24 cellular contexts compared by ENCODE assay signal in the genomic region with DNA sequence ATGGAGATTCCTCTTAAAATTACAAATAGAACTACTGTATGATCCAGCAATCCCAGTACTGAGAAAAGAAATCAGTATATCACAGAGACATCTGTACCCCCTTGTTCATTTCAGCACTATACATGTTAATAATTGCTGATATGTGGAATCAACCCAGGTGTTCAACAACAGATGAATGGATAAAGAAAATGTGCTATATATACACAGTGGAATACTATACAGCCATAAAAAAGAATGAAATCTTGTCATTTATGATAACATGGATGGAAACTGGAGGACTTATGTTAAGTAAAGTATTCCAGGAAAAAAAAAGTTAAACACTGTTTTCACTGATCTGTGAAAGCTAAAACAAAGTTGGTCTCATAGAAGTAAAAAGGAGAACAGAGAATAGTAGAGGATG.
DNase-seq lines count a peak whose midpoint lies in the region; ATAC-seq, FAIRE-seq and TF ChIP-seq lines count a peak whose summit lies in the region.
"Had no signal": no experiment of that assay in that cellular context is flagged by ENCODE, and none has a peak within 500 bp of the region (broad histone marks: within the 10 kb centered on the region; RNA-seq: fewer than 3 reads in every experiment).

No MANE protein-coding gene starts in this region.

- H3K56ac ChIP-seq in H1 (replicated peaks; ENCODE audit: insufficient read length, low read depth, low read length): no peak overlapping the region

- TF ChIP-seq EP300 in GM12878 (IDR thresholded peaks at IDR 0.05; ENCODE audit: borderline replicate concordance in 1 of 2, control insufficient read depth in 1 of 2, low read depth in 2 of 2, low read length in 2 of 2) (no peak), H1 (IDR thresholded peaks at IDR 0.05; ENCODE audit: borderline replicate concordance in 1 of 2, low read depth in 2 of 2, low read length in 2 of 2) (no peak), suprapubic skin (IDR thresholded peaks at IDR 0.05) (no peak)

- H3K79me2 ChIP-seq in GM12878 (ENCODE audit: control insufficient read depth, insufficient read depth, low read length): no peaks in the 10 kb centered on the region
- no peaks in the 10 kb centered on the region for H3K79me2 ChIP-seq in H1 (ENCODE audit: control insufficient read depth in 1 of 2, insufficient read depth in 2 of 2, low read length in 2 of 2)

- no peak for TF ChIP-seq POLR2A in GM12878 (IDR thresholded peaks at IDR 0.05; ENCODE audit: low read depth, low read length)
- TF ChIP-seq POLR2A in H1 (IDR thresholded peaks at IDR 0.05; ENCODE audit: control extremely low read depth in 1 of 2, low read depth in 2 of 2, low read length in 2 of 2): no peak
- TF ChIP-seq POLR2A in suprapubic skin (IDR thresholded peaks at IDR 0.05): no peak

- CTCF ChIA-PET in HEK293 (lab: Yijun Ruan, JAX) (interaction anchor here (0.7 kb wide), 1 partner anchor 750 kb away, joined by 3 read pairs; no protein-coding TSS in a partner anchor), GM12878 (lab: Yijun Ruan, JAX) (interaction anchor here (0.6 kb wide), 1 partner anchor 20 kb away, joined by 3 read pairs; no protein-coding TSS in a partner anchor), H1 (lab: Charles Lee; ENCODE audit: partially characterized antibody) (interaction anchor here (1.0 kb wide), 1 partner anchor 15 kb away, joined by 4 read pairs; no protein-coding TSS in a partner anchor)

- TSS peak; percentile 38 for BruUV-seq in GM12878 (replicated peaks; lab: Mats Ljungman, UMichigan)

- intact Hi-C loops in GM12878 (cut with micrococcal nuclease; ENCODE audit: unreplicated experiment): no loop called here

- DNase-seq in GM12878 (ENCODE audit: low read depth, low spot score): no peak
- DNase-seq in H1 (ENCODE audit: low read depth in 1 of 2, low spot score in 2 of 2): no peak
- no peak for DNase-seq in neuronal stem cell (ENCODE audit: low spot score)
- DNase-seq in suprapubic skin (ENCODE audit: low spot score in 2 of 2): no peak
- DNase-seq: BE2C; C1 segment of cervical spinal cord; CD4-positive, alpha-beta memory T cell; CD4-positive, CD25-positive, alpha-beta regulatory T cell; CD8-positive, alpha-beta memory T cell; COR-L47; DMS 273 treated with DMSO at 0.1 percent for 48 hours; DMS153; DMS53; DMS79; DND-41; EL; GDM1 had no signal

- H4K20me1 ChIP-seq in GM12878 (ENCODE audit: control insufficient read depth, insufficient read depth): no peaks in the 10 kb centered on the region
- H4K20me1 ChIP-seq in H1 (replicated peaks in 1 of 2; ENCODE audit: control insufficient read depth in 1 of 2, insufficient read depth in 2 of 2, low read length in 2 of 2): no peaks in the 10 kb centered on the region
- H4K20me1 ChIP-seq: BLaER1 had no signal

- no peak for TF ChIP-seq RAD21 in GM12878 (IDR thresholded peaks at IDR 0.05; ENCODE audit: insufficient read depth, low read depth, low read length)
- TF ChIP-seq RAD21 in H1 (IDR thresholded peaks at IDR 0.05 in 1 of 2, conservative IDR thresholded peaks at IDR 0.05 in 1 of 2; ENCODE audit: low read depth in 2 of 2, low read length in 2 of 2): no peak

- no peak overlapping the region for H3K14ac ChIP-seq in H1 (ENCODE audit: insufficient read length)
- H3K14ac ChIP-seq in neuronal stem cell (ENCODE audit: low read length): no peak overlapping the region

- H2BK120ac ChIP-seq in H1 (replicated peaks; ENCODE audit: low read depth, low read length) (no peak overlapping the region), neuronal stem cell (ENCODE audit: low read depth, low read length) (no peak overlapping the region)

- H2BK5ac ChIP-seq in H1 (ENCODE audit: low read depth, low read length): no peak overlapping the region
- H2BK5ac ChIP-seq in neuronal stem cell (ENCODE audit: low read length): no peak overlapping the region

- H3K27me3 ChIP-seq in GM12878 (replicated peaks in 1 of 2; ENCODE audit: control insufficient read depth in 2 of 2, insufficient read depth in 2 of 2, low read length in 1 of 2): no peaks in the 10 kb centered on the region
- H3K27me3 ChIP-seq in H1 (replicated peaks in 1 of 4; ENCODE audit: control insufficient read depth in 3 of 4, extremely low read depth in 1 of 4, insufficient read depth in 3 of 4, low read length in 3 of 4): no peaks in the 10 kb centered on the region
- H3K27me3 ChIP-seq in neuronal stem cell (ENCODE audit: control insufficient read depth in 3 of 3, insufficient read depth in 3 of 3, low read depth in 1 of 3, low read length in 3 of 3): no peaks in the 10 kb centered on the region
- H3K27me3 ChIP-seq in suprapubic skin: no peaks in the 10 kb centered on the region
- H3K27me3 ChIP-seq: BE2C, BLaER1 had no signal

- H4K91ac ChIP-seq in H1 (replicated peaks; ENCODE audit: insufficient read length, low read length) (no peak overlapping the region), neuronal stem cell (ENCODE audit: low read depth, low read length, poor library complexity) (no peak overlapping the region)

- H3K27ac ChIP-seq in HEK293 (ENCODE audit: extremely low read depth, low read depth, low read length) (no peak overlapping the region), GM12878 (ENCODE audit: control insufficient read depth, insufficient read depth) (no peak overlapping the region), H1 (ENCODE audit: low read depth, low read length) (no peak overlapping the region), neuronal stem cell (replicated peaks; ENCODE audit: low read length) (no peak overlapping the region), suprapubic skin (no peak overlapping the region)
- H3K27ac ChIP-seq: 22Rv1, A549, BLaER1 had no signal

- H3K9ac ChIP-seq in GM12878 (ENCODE audit: control insufficient read depth, insufficient read depth, low read length) (no peak overlapping the region), H1 (replicated peaks in 1 of 4; ENCODE audit: extremely low read depth in 1 of 4, low read depth in 3 of 4, low read length in 3 of 4) (no peak overlapping the region), neuronal stem cell (ENCODE audit: low read depth, low read length, poor library complexity) (no peak overlapping the region)
- H3K9ac ChIP-seq: BLaER1 had no signal

- no peak overlapping the region for H4K5ac ChIP-seq in H1 (ENCODE audit: insufficient read length, low read depth, low read length)

- no peak overlapping the region for H3K4ac ChIP-seq in H1 (replicated peaks; ENCODE audit: insufficient read length, low read depth, low read length)
- H3K4ac ChIP-seq in neuronal stem cell (ENCODE audit: low read length): no peak overlapping the region

- TF ChIP-seq CTCF in HEK293 (tag by site-specific recombination; IDR thresholded peaks at IDR 0.05): no peak
- TF ChIP-seq CTCF in GM12878 (IDR thresholded peaks at IDR 0.05 in 2 of 3, conservative IDR thresholded peaks at IDR 0.05 in 1 of 3; ENCODE audit: control insufficient read depth in 2 of 3, extremely low read depth in 1 of 3, insufficient read depth in 1 of 3, low read depth in 3 of 3, low read length in 3 of 3): no peak
- no peak for TF ChIP-seq CTCF in H1 (IDR thresholded peaks at IDR 0.05; ENCODE audit: control extremely low read depth in 1 of 3, insufficient read depth in 1 of 3, low read depth in 1 of 3, low read length in 3 of 3)
- no peak for TF ChIP-seq CTCF in suprapubic skin (IDR thresholded peaks at IDR 0.05)

- H3K4me2 ChIP-seq in GM12878 (ENCODE audit: control insufficient read depth, insufficient read depth): no peak overlapping the region
- no peak overlapping the region for H3K4me2 ChIP-seq in H1 (ENCODE audit: insufficient read depth in 1 of 2, low read depth in 2 of 2, low read length in 2 of 2)
- H3K4me2 ChIP-seq in neuronal stem cell (ENCODE audit: insufficient read depth, low read length, poor library complexity, severe bottlenecking): no peak overlapping the region
- H3K4me2 ChIP-seq: A549, BLaER1 had no signal

- H2BK12ac ChIP-seq in H1 (ENCODE audit: low read depth, low read length) (no peak overlapping the region), neuronal stem cell (ENCODE audit: low read length) (no peak overlapping the region)

- H2BK15ac ChIP-seq in H1 (ENCODE audit: low read length): no peak overlapping the region
- no peak overlapping the region for H2BK15ac ChIP-seq in neuronal stem cell (ENCODE audit: low read length)

- no peak overlapping the region for H3K23ac ChIP-seq in H1 (ENCODE audit: insufficient read length)
- H3K23ac ChIP-seq in neuronal stem cell (ENCODE audit: low read depth, low read length, poor library complexity): no peak overlapping the region

- ATAC-seq in GM12878: no peak
- no peak for ATAC-seq in HG03520 (IDR thresholded peaks at IDR 0.05; ENCODE audit: unreplicated experiment)
- ATAC-seq: A549 had no signal

- H4K8ac ChIP-seq in H1 (ENCODE audit: extremely low read depth, insufficient read depth, low read length): no peak overlapping the region
- H4K8ac ChIP-seq in neuronal stem cell (ENCODE audit: low read depth, low read length): no peak overlapping the region

- H3K36me3 ChIP-seq in HEK293 (ENCODE audit: control insufficient read depth in 2 of 2, insufficient read depth in 1 of 2, low read length in 2 of 2) (no peaks in the 10 kb centered on the region), GM12878 (ENCODE audit: control insufficient read depth in 2 of 2, insufficient read depth in 2 of 2, low read length in 1 of 2) (no peaks in the 10 kb centered on the region), H1 (ENCODE audit: control insufficient read depth in 2 of 4, insufficient read depth in 4 of 4, low read length in 3 of 4) (peaks cover 0 to 4% (median 0%) of the 10 kb centered on the region in 4 experiments; a peak in 3 of 8 replicates), neuronal stem cell (replicated peaks in 1 of 2; ENCODE audit: control insufficient read depth in 2 of 2, insufficient read depth in 2 of 2, low read length in 2 of 2) (no peaks in the 10 kb centered on the region), suprapubic skin (no peaks in the 10 kb centered on the region)
- H3K36me3 ChIP-seq: BE2C had no signal

- H3K4me1 ChIP-seq in HEK293 (ENCODE audit: control insufficient read depth, insufficient read depth, low read length) (no peaks in the 10 kb centered on the region), GM12878 (ENCODE audit: control insufficient read depth, insufficient read depth, low read length) (peaks cover 3% of the 10 kb centered on the region; the same call in 1 of the 2 replicates), H1 (replicated peaks in 1 of 4; ENCODE audit: control insufficient read depth in 3 of 4, insufficient read depth in 4 of 4, low read length in 3 of 4) (no peaks in the 10 kb centered on the region), neuronal stem cell (ENCODE audit: control insufficient read depth in 2 of 2, insufficient read depth in 1 of 2, low read depth in 1 of 2, low read length in 2 of 2) (no peaks in the 10 kb centered on the region), suprapubic skin (no peaks in the 10 kb centered on the region)
- H3K4me1 ChIP-seq: A549, BE2C, BLaER1 had no signal

- POLR2A ChIA-PET in HEK293 (lab: Yijun Ruan, JAX): no interaction called here
- POLR2A ChIA-PET in GM12878 (lab: Charles Lee): no interaction called here
- POLR2A ChIA-PET in H1 (lab: Charles Lee; ENCODE audit: partially characterized antibody): no interaction called here

- H3K18ac ChIP-seq in H1 (ENCODE audit: extremely low read depth, low read length): no peak overlapping the region
- no peak overlapping the region for H3K18ac ChIP-seq in neuronal stem cell (ENCODE audit: low read length)

- no peak overlapping the region for H2AK5ac ChIP-seq in H1 (ENCODE audit: low read depth, low read length)
- no peak overlapping the region for H2AK5ac ChIP-seq in neuronal stem cell (ENCODE audit: low read depth, low read length)

- H3K23me2 ChIP-seq in H1 (ENCODE audit: low read depth, low read length): no peaks in the 10 kb centered on the region

- H2AFZ ChIP-seq in GM12878 (ENCODE audit: control insufficient read depth, low read depth, low read length) (no peak overlapping the region), H1 (ENCODE audit: low read length) (no peak overlapping the region), neuronal stem cell (ENCODE audit: low read length) (no peak overlapping the region)

- RAD21 ChIA-PET in GM12878 (lab: Charles Lee; ENCODE audit: unreplicated experiment): no interaction called here

- SMC1A ChIA-PET in GM12878 (lab: Charles Lee; ENCODE audit: uncharacterized antibody, unreplicated experiment): no interaction called here

- in situ Hi-C loops in GM12878 (cut with MboI): no loop called here

- FAIRE-seq in GM12878 (lab: Jason Lieb, UNC) (no peak), H1 (lab: Jason Lieb, UNC) (no peak)
- FAIRE-seq: A549, GM12891, GM19239 had no signal

- H3K9me3 ChIP-seq in HEK293 (ENCODE audit: control insufficient read depth, insufficient read depth, low read depth, low read length) (no peaks in the 10 kb centered on the region), GM12878 (replicated peaks; ENCODE audit: control insufficient read depth, insufficient read depth, low read length) (peaks cover 5% of the 10 kb centered on the region; the same call in 2 of the 3 replicates), H1 (ENCODE audit: insufficient read depth in 2 of 2, low read depth in 1 of 2, low read length in 1 of 2) (peaks cover 4% of the 10 kb centered on the region in 2 experiments), neuronal stem cell (replicated peaks in 1 of 2; ENCODE audit: control insufficient read depth in 2 of 2, insufficient read depth in 1 of 2, low read depth in 1 of 2, low read length in 2 of 2) (peaks cover 0 to 4% of the 10 kb centered on the region in 2 donors), suprapubic skin (peaks cover 7% of the 10 kb centered on the region)
- H3K9me3 ChIP-seq: BE2C had no signal

- H3K4me3 ChIP-seq in HEK293 (ENCODE audit: low read depth, low read length) (no peak overlapping the region), GM12878 (no peak overlapping the region), H1 (ENCODE audit: extremely low read depth in 1 of 4, insufficient read depth in 2 of 4, low read depth in 3 of 4, low read length in 4 of 4) (no peak overlapping the region), neuronal stem cell (ENCODE audit: low read length in 2 of 2) (no peak overlapping the region), suprapubic skin (no peak overlapping the region)
- H3K4me3 ChIP-seq: A549, BLaER1 had no signal

- H3K79me1 ChIP-seq in H1 (ENCODE audit: low read depth, low read length) (no peaks in the 10 kb centered on the region), neuronal stem cell (ENCODE audit: low read depth, low read length) (no peaks in the 10 kb centered on the region)

- no peak overlapping the region for H2BK20ac ChIP-seq in H1 (ENCODE audit: low read length)
